ENCODE assay signal across 7 cellular contexts in the genomic region with DNA sequence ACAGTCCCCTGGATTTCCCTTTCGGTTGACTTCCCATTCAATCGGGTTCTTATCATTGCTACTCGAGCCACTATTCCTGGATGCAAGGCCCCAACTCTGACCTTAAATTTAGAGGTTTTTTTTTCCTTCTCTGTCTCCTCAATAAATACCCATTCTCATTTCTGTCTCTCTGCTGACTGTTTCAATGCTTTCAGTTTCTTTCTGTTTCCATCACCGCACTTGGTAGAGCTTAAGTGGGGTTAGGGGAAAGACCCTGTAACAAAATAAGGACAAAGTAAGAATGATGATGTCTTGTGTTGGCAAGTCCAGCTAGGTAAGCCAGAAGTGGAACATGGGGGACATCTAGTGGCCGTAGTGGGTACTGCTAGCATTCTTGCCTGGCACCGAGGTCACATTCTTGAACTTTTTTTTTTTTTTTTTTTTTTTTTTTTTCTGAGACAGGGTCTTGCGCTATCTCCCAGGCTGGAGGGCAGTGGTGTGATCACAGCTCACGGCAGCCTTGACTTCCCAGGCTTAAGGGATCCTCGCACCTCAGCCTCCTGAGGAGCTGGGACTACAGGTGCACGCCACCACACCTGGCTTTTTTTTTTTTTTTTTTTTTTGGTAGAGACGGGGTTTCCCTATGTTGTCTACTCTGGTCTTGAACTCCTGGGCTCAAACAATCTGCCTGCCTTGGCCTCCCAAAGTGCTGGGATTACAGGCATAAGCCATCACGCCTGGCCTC. TPM values are rescaled to one million over a fixed set of nuclear protein-coding genes. Genes with fewer than 3 reads are reported as not detected.
A peak's percentile ranks its signal among the peaks of the same experiment; 100 is the strongest.
DNase-seq lines count a peak whose midpoint lies in the region; ATAC-seq, FAIRE-seq and TF ChIP-seq lines count a peak whose summit lies in the region.

No MANE protein-coding gene starts in this region.

- FAIRE-seq in TTC549 (lab: Jason Lieb, UNC): peak; percentile 72

- ATAC-seq in HG02973 (IDR thresholded peaks at IDR 0.05; ENCODE audit: unreplicated experiment): peak; percentile 55
- ATAC-seq in body of pancreas: peak; percentile 30

- TF ChIP-seq CTCF in GM13976 (IDR thresholded peaks at IDR 0.05; ENCODE audit: borderline replicate concordance, control extremely low read depth, extremely low read depth, insufficient read depth, missing control alignments): peak; percentile 80
- TF ChIP-seq CTCF in body of pancreas (IDR thresholded peaks at IDR 0.05): peak; percentile 83 to 99 (median 96)

- 17 to 22% methylated on average over 12 of the region's 12 CpGs for WGBS in body of pancreas, 2 donors

- peaks cover 37% of the 10 kb centered on the region for H3K4me1 ChIP-seq in body of pancreas

- H3K36me3 ChIP-seq in body of pancreas (replicated peaks in 1 of 2; ENCODE audit: insufficient read depth in 1 of 2, low read depth in 2 of 2): no peaks in the 10 kb centered on the region

- in situ Hi-C loops in GM13976 (cut with MboI; ENCODE audit: low sequenced_read_pairs, unreplicated experiment): loop anchor here (10.0 kb wide), 2 partner anchors 166 to 356 kb away; no protein-coding TSS in a partner anchor

- intact Hi-C loops in body of pancreas (cut with DNase I): loop anchor here (10.0 kb wide), 2 partner anchors 176 to 346 kb away; no protein-coding TSS in a partner anchor

- DNase-seq in GM13976 (ENCODE audit: low spot score): peak; percentile 84
- DNase-seq in NCI-H2081 (lab: John Stamatoyannopoulos, UW): peak; percentile 74 to 82
- peak; percentile 89 to 96 (median 94) for DNase-seq in body of pancreas
- peak; percentile 89 for DNase-seq in iPS-NIHi7 (ENCODE audit: extremely low spot score)
- DNase-seq in stimulated activated CD4-positive, alpha-beta T cell treated with anti-CD3 and anti-CD28 coated beads, Interleukin-12 subunit alpha, Interleukin-12 subunit beta, amount 100 ng/mL, for 24 hours (ENCODE audit: low read depth in 2 of 2): peak; percentile 68 to 90

- peak overlapping the region; percentile 93 to 94 (median 94) for H3K27ac ChIP-seq in body of pancreas

- no peaks in the 10 kb centered on the region for H3K27me3 ChIP-seq in body of pancreas

- no peaks in the 10 kb centered on the region for H3K9me3 ChIP-seq in body of pancreas

- H3K4me3 ChIP-seq in body of pancreas: no peak overlapping the region

- TF ChIP-seq POLR2A in body of pancreas (IDR thresholded peaks at IDR 0.05): no peak

RNA-seq across cellular contexts. Expression of a gene that starts 40.3 kb away (rescaled TPM):
- 1 to 10 TPM in 1 of 2 donors, under 1 TPM in 1; 0.99 to 4.7 TPM for total RNA-seq in body of pancreas

RNA-seq across cellular contexts. Expression of a gene that starts 58.1 kb away (rescaled TPM):
- 10 to 100 TPM; 92.6 to 93.4 TPM for total RNA-seq in body of pancreas

RNA-seq across cellular contexts. Expression of a gene that starts 59.5 kb away (rescaled TPM):
- 10 to 100 TPM; 10.5 to 15.6 TPM for total RNA-seq in body of pancreas
